In genomic region chr6:32995448-32995847, GRCh38 we compare ENCODE assay signal across 38 cellular contexts. TPM values are rescaled to one million over a fixed set of nuclear protein-coding genes. Genes with fewer than 3 reads are reported as not detected.
"Had no signal": no experiment of that assay in that cellular context is flagged by ENCODE, and none has a peak within 500 bp of the region (broad histone marks: within the 10 kb centered on the region; RNA-seq: fewer than 3 reads in every experiment).

No MANE protein-coding gene starts in this region.

- H3K27ac ChIP-seq: KMS-11 had no signal

- H3K4me3 ChIP-seq: MG63 had no signal

- H3K36me3 ChIP-seq: MG63 had no signal

- DNase-seq: Karpas-422, Kasumi-1, MG63, MM.1S, MV-4-11, NCI-H1048, NCI-H1092, NCI-H1092 treated with DMSO at 0.1 percent for 48 hours, NCI-H1105, NCI-H1105 treated with DMSO at 0.1 percent for 48 hours, NCI-H1417, NCI-H1417 treated with DMSO at 0.1 percent for 48 hours, NCI-H1436, NCI-H1436 treated with DMSO at 0.1 percent for 48 hours, NCI-H146, NCI-H1694, NCI-H1694 treated with DMSO at 0.1 percent for 48 hours, NCI-H187, NCI-H187 treated with DMSO at 0.1 percent for 48 hours, NCI-H1930, NCI-H2029, NCI-H2029 treated with DMSO at 0.1 percent for 48 hours, NCI-H2081, NCI-H2081 treated with DMSO at 0.1 percent for 48 hours, NCI-H2107, NCI-H2171, NCI-H2171 treated with DMSO at 0.1 percent for 48 hours, NCI-H2227 treated with DMSO at 0.1 percent for 48 hours, NCI-H226, NCI-H345, NCI-H446, NCI-H446 treated with DMSO at 0.1 percent for 48 hours, NCI-H510A had no signal

RNA-seq across cellular contexts. Expression of gene HLA-DOA, which starts 13.9 kb away (rescaled TPM):
- total RNA-seq: M059J, MCF 10A, NCI-H460 had no signal

RNA-seq across cellular contexts. Expression of gene HLA-DMB, which starts 54.6 kb away (rescaled TPM):
- total RNA-seq: LHCN-M2, MCF 10A, NCI-H460 had no signal
